ENCODE assay signal across 27 cellular contexts in genomic region chr5:17243287-17244063, GRCh38. TPM values are rescaled to one million over a fixed set of nuclear protein-coding genes. Genes with fewer than 3 reads are reported as not detected.
A peak's percentile ranks its signal among the peaks of the same experiment; 100 is the strongest.
DNase-seq lines count a peak whose midpoint lies in the region; ATAC-seq and TF ChIP-seq lines count a peak whose summit lies in the region.
"Had no signal": no experiment of that assay in that cellular context is flagged by ENCODE, and none has a peak within 500 bp of the region (broad histone marks: within the 10 kb centered on the region; RNA-seq: fewer than 3 reads in every experiment).

No MANE protein-coding gene starts in this region.

- H3K79me1 ChIP-seq in mesendoderm (ENCODE audit: low read length), result peaks cover 20% of the 10 kb centered on the region

- H3K4me1 ChIP-seq in OCI-LY1 (ENCODE audit: insufficient read depth, low read length, severe bottlenecking), result peaks cover 61% of the 10 kb centered on the region
- peaks cover 9% of the 10 kb centered on the region for H3K4me1 ChIP-seq in mesendoderm (ENCODE audit: control insufficient read depth, low read depth, low read length)
- peaks cover 10 to 17% of the 10 kb centered on the region in 2 donors for H3K4me1 ChIP-seq in thyroid gland
- 0 out of 2 replicates have a peak, but pooled peaks cover 2% of the 10 kb centered on the region for H3K4me1 ChIP-seq in BE2C
- H3K4me1 ChIP-seq: right lobe of liver, uterus had no signal

- H3K79me2 ChIP-seq in OCI-LY1 (ENCODE audit: insufficient read depth, low read length), result peaks cover 96% of the 10 kb centered on the region
- peaks cover 60% of the 10 kb centered on the region for H3K79me2 ChIP-seq in mesendoderm (ENCODE audit: control insufficient read depth, insufficient read depth, low read length)

- no peaks in the 10 kb centered on the region; the same call in 1 of the 2 replicates for H3F3A ChIP-seq in OCI-LY1 (ENCODE audit: insufficient read depth, low read length)

- no peak overlapping the region for H3K18ac ChIP-seq in mesendoderm (ENCODE audit: low read length)

- H4K5ac ChIP-seq in mesendoderm (ENCODE audit: low read length), result no peak overlapping the region

- H3K9me3 ChIP-seq in OCI-LY1 (ENCODE audit: low read length) (no peaks in the 10 kb centered on the region), thyroid gland (no peaks in the 10 kb centered on the region), BE2C (no peaks in the 10 kb centered on the region)
- H3K9me3 ChIP-seq: right lobe of liver, uterus had no signal

- ATAC-seq in GM21723 (IDR thresholded peaks at IDR 0.05; ENCODE audit: unreplicated experiment), result peak; percentile 47
- ATAC-seq: CD8-positive, alpha-beta T cell; left ventricle myocardium superior; natural killer cell treated with Interleukin-12 subunit alpha and Interleukin-12 subunit beta and Interleukin-15 and Interleukin-18, amount 100 ng/mL, for 72 hours; right lobe of liver; stimulated activated naive B cell treated with anti-CD40 and anti-IgM and Interleukin-4, amounts not matched to agents 10 μg/mL and 1 μg/mL and 100 μg/mL, for 72 hours had no signal

- no peak overlapping the region for H4K8ac ChIP-seq in mesendoderm (ENCODE audit: low read depth, low read length)

- peak in 1 of 2 donors; percentile 8 for TF ChIP-seq POLR2A in thyroid gland (IDR thresholded peaks at IDR 0.05)

- H2BK120ac ChIP-seq in mesendoderm (ENCODE audit: low read depth, low read length), result no peak overlapping the region

- H3K4ac ChIP-seq in mesendoderm (ENCODE audit: low read depth, low read length), result peak overlapping the region; percentile 45

- H3K36me3 ChIP-seq in OCI-LY1 (ENCODE audit: insufficient read depth, low read length) (peaks cover 69% of the 10 kb centered on the region), mesendoderm (ENCODE audit: control insufficient read depth, insufficient read depth, low read length) (no peaks in the 10 kb centered on the region), thyroid gland (no peaks in the 10 kb centered on the region), BE2C (peaks cover 14% of the 10 kb centered on the region)
- H3K36me3 ChIP-seq: right lobe of liver, uterus had no signal

- no peak overlapping the region for H3K9ac ChIP-seq in OCI-LY1 (ENCODE audit: low read length)
- H3K9ac ChIP-seq in mesendoderm (ENCODE audit: low read length), result no peak overlapping the region

- H2BK5ac ChIP-seq in mesendoderm (ENCODE audit: low read length), result no peak overlapping the region

- no peaks in the 10 kb centered on the region for H4K20me1 ChIP-seq in OCI-LY1 (ENCODE audit: insufficient read depth, low read length)

- no peak overlapping the region for H3K4me3 ChIP-seq in OCI-LY1 (ENCODE audit: low read depth, low read length, poor library complexity, severe bottlenecking)
- H3K4me3 ChIP-seq in mesendoderm (ENCODE audit: low read length), result no peak overlapping the region
- no peak overlapping the region for H3K4me3 ChIP-seq in thyroid gland (replicated peaks in 1 of 3)
- H3K4me3 ChIP-seq in BE2C (ENCODE audit: low read depth, low read length), result no peak overlapping the region
- H3K4me3 ChIP-seq: right lobe of liver, uterus had no signal

- DNase-seq in mesendoderm (no peak), thyroid gland (peak; percentile 64 to 79), DMS153 treated with DMSO at 0.1 percent for 48 hours (lab: John Stamatoyannopoulos, UW; ENCODE audit: unreplicated experiment) (no peak), OCI-M2 (lab: John Stamatoyannopoulos, UW; ENCODE audit: unreplicated experiment) (no peak), BE2C (no peak)
- DNase-seq: activated CD4-positive, alpha-beta T cell treated with anti-CD3 and anti-CD28 coated beads, Interleukin-2, amount 10 ng/mL, durations not matched to agents 24 days and 14 days; activated effector memory CD4-positive, alpha-beta T cell treated with anti-CD3 and anti-CD28 coated beads, Interleukin-2, amount 50 U/mL, for 16 hours; activated naive CD8-positive, alpha-beta T cell treated with anti-CD3 and anti-CD28 coated beads, Interleukin-2, amount 10 ng/mL, durations not matched to agents 7 days and 5 days; activated T-cell treated with anti-CD3 and anti-CD28 coated beads, Interleukin-2, amount 50 U/mL, for 1 hour; CD8-positive, alpha-beta T cell; HCEC 1CT; KG1; left ventricle myocardium superior; NCI-H1417 treated with DMSO at 0.1 percent for 48 hours; NCI-H2081 treated with DMSO at 0.1 percent for 48 hours; NCI-H226; NCI-H748 treated with DMSO at 0.1 percent for 48 hours; OCI-M1; right lobe of liver; Right ventricle myocardium superior; stimulated activated CD4-positive, alpha-beta T cell treated with anti-CD3 and anti-CD28 coated beads, Interleukin-4, amount 100 ng/mL, for 4 hours; stimulated activated naive B cell treated with anti-CD40 and anti-IgM and Interleukin-4, amounts not matched to agents 10 μg/mL and 1 μg/mL and 100 μg/mL, for 72 hours; uterus had no signal

- no peak overlapping the region for H3K23ac ChIP-seq in mesendoderm (ENCODE audit: low read length)

- H2AFZ ChIP-seq in OCI-LY1 (ENCODE audit: low read length), result no peak overlapping the region

- H2BK15ac ChIP-seq in mesendoderm (replicated peaks; ENCODE audit: low read depth), result no peak overlapping the region

- intact Hi-C loops in thyroid gland (cut with DNase I), result no loop called here

- H3K4me2 ChIP-seq in OCI-LY1 (ENCODE audit: low read length) (peak overlapping the region; percentile 56; the same call in 1 of the 2 replicates), mesendoderm (ENCODE audit: low read length) (no peak overlapping the region)

- H3K27ac ChIP-seq in OCI-LY1 (ENCODE audit: low read depth, low read length, poor library complexity, severe bottlenecking) (peak overlapping the region; percentile 71), mesendoderm (ENCODE audit: low read depth, low read length) (no peak overlapping the region), thyroid gland (peak overlapping the region in 2 of 3 donors; percentile 47 to 70)
- H3K27ac ChIP-seq: right lobe of liver, uterus, VCaP had no signal

- no peaks in the 10 kb centered on the region for H3K9me2 ChIP-seq in OCI-LY1 (ENCODE audit: low read depth, low read length)

- WGBS in mesendoderm (ENCODE audit: extremely low coverage, insufficient coverage, low lambda C conversion rate), result no CpG with 5 or more reads among the region's 12 CpGs
- 74 to 76% methylated on average over 12 of the region's 12 CpGs for WGBS in thyroid gland, 2 donors

- no peak overlapping the region for H3K56ac ChIP-seq in mesendoderm (ENCODE audit: low read length)

- TF ChIP-seq CTCF in OCI-LY1 (IDR thresholded peaks at IDR 0.05; ENCODE audit: low read length), result no peak
- no peak for TF ChIP-seq CTCF in thyroid gland (IDR thresholded peaks at IDR 0.05)
- no peak for TF ChIP-seq CTCF in BE2C (IDR thresholded peaks at IDR 0.05; ENCODE audit: low read depth, low read length)

- no peaks in the 10 kb centered on the region for H3K27me3 ChIP-seq in OCI-LY1 (ENCODE audit: insufficient read depth, low read length)
- no peaks in the 10 kb centered on the region for H3K27me3 ChIP-seq in mesendoderm (ENCODE audit: insufficient read depth, low read length, poor library complexity)
- no peaks in the 10 kb centered on the region for H3K27me3 ChIP-seq in thyroid gland
- no peaks in the 10 kb centered on the region for H3K27me3 ChIP-seq in BE2C
- H3K27me3 ChIP-seq: right lobe of liver, uterus had no signal

- H2AK5ac ChIP-seq in mesendoderm (ENCODE audit: low read length), result no peak overlapping the region

RNA-seq across cellular contexts. Expression of gene BASP1, which starts 26.0 kb away (rescaled TPM):
- 176 TPM for polyA plus RNA-seq in mesendoderm (2013, experiment 1 of 2)
- polyA plus RNA-seq in mesendoderm (2013, experiment 2 of 2), result 185 TPM
- total RNA-seq in thyroid gland, result 10 to 100 TPM; 10.1 to 29.6 (median 23.0) TPM
- polyA plus RNA-seq in BE2C (2012; ENCODE audit: insufficient read depth, insufficient read length, low read depth), result 319 TPM

Comparison
In these comparisons a context has a peak if more than half of its experiments do, and no peak if none do; other contexts are left out.
1. DNase-seq: peak in thyroid gland (2 of 2); none in mesendoderm (single experiment), DMS153 treated with DMSO at 0.1 percent for 48 hours (single experiment), OCI-M2 (single experiment) and BE2C (single experiment).